ENCODE assay signal across 8 cellular contexts in the genomic region with DNA sequence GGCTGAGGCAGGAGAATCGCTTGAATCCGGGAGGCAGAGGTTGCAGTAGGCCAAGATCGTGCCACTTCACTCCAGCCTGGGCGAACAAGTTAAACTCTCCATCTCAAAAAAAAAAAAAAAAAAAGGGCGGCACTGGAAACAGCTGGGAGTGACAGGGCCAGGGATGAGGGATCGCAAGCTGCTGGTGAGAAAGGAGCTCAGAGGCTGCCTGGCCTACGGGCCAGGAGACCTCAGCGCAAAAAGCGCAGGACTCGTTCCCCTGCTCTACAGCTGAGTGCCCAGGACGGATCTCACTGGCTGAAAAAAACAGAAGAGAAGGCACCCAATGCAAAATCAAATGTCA. TPM values are rescaled to one million over a fixed set of nuclear protein-coding genes. Genes with fewer than 3 reads are reported as not detected.
DNase-seq lines count a peak whose midpoint lies in the region; ATAC-seq and TF ChIP-seq lines count a peak whose summit lies in the region.

No MANE protein-coding gene starts in this region.

- peak overlapping the region; percentile 97 for H3K4me2 ChIP-seq in skeletal muscle satellite cell (ENCODE audit: low read length)

- peaks cover 3% of the 10 kb centered on the region for H3K36me3 ChIP-seq in iPS-15b (ENCODE audit: control insufficient read depth, insufficient read depth, low read length)
- peaks cover 15% of the 10 kb centered on the region for H3K36me3 ChIP-seq in skeletal muscle satellite cell (ENCODE audit: insufficient read depth, low read length)

- H3K4me3 ChIP-seq in LNCaP clone FGC (ENCODE audit: low read depth, low read length) = peak overlapping the region; percentile 73
- peak overlapping the region; percentile 92 for H3K4me3 ChIP-seq in iPS-15b (ENCODE audit: low read depth, low read length)
- H3K4me3 ChIP-seq in skeletal muscle satellite cell (ENCODE audit: low read length) = peak overlapping the region; percentile 91

- H3K27ac ChIP-seq in angular gyrus (ENCODE audit: low read depth, low read length) = peak overlapping the region; percentile 70

- no peak for ATAC-seq in GM18519 (IDR thresholded peaks at IDR 0.05; ENCODE audit: low FRiP score, unreplicated experiment)

- DNase-seq in stimulated activated CD4-positive, alpha-beta T cell treated with anti-CD3 and anti-CD28 coated beads, Interleukin-15, amount 100 ng/mL, for 24 hours = peak; percentile 34
- no peak for DNase-seq in stimulated activated CD4-positive, alpha-beta T cell treated with anti-CD3 and anti-CD28 coated beads, Interleukin-4, amount 100 ng/mL, for 24 hours
- DNase-seq in LNCaP clone FGC (ENCODE audit: low read depth) = peak; percentile 17
- DNase-seq in stimulated activated CD4-positive, alpha-beta T cell treated with anti-CD3 and anti-CD28 coated beads, Interleukin-2, amount 100 ng/mL, for 24 hours = no peak

- H3K9ac ChIP-seq in iPS-15b (ENCODE audit: low read depth, low read length) (peak overlapping the region; percentile 87), skeletal muscle satellite cell (ENCODE audit: low read depth, low read length) (peak overlapping the region; percentile 96)

- H3K4me1 ChIP-seq in iPS-15b (ENCODE audit: control insufficient read depth, insufficient read depth, low read length) (peaks cover 10% of the 10 kb centered on the region), skeletal muscle satellite cell (ENCODE audit: control insufficient read depth, insufficient read depth, low read length) (peaks cover 44% of the 10 kb centered on the region)

- TF ChIP-seq CTCF in LNCaP clone FGC (IDR thresholded peaks at IDR 0.05; ENCODE audit: control insufficient read depth, extremely low read depth, insufficient read depth) = no peak

- no peaks in the 10 kb centered on the region for H3K9me3 ChIP-seq in iPS-15b (ENCODE audit: control insufficient read depth, insufficient read depth, low read length)
- H3K9me3 ChIP-seq in skeletal muscle satellite cell (replicated peaks; ENCODE audit: low read length) = no peaks in the 10 kb centered on the region

- H3K27me3 ChIP-seq in iPS-15b (ENCODE audit: control insufficient read depth, insufficient read depth, low read length) (no peaks in the 10 kb centered on the region), skeletal muscle satellite cell (ENCODE audit: control insufficient read depth, insufficient read depth, low read length) (no peaks in the 10 kb centered on the region)

RNA-seq across cellular contexts. Expression of a gene that starts 0.7 kb away (rescaled TPM):
- 44.3 and 64.1 TPM in 2 replicates for total RNA-seq in skeletal muscle satellite cell (2012; rRNA removed)

Comparison
In these comparisons a context has a peak if more than half of its experiments do, and no peak if none do; other contexts are left out.
1. DNase-seq: peak in stimulated activated CD4-positive, alpha-beta T cell treated with anti-CD3 and anti-CD28 coated beads, Interleukin-15, amount 100 ng/mL, for 24 hours (single experiment) and LNCaP clone FGC (single experiment); none in stimulated activated CD4-positive, alpha-beta T cell treated with anti-CD3 and anti-CD28 coated beads, Interleukin-4, amount 100 ng/mL, for 24 hours (single experiment) and stimulated activated CD4-positive, alpha-beta T cell treated with anti-CD3 and anti-CD28 coated beads, Interleukin-2, amount 100 ng/mL, for 24 hours (0 of 2).
2. Peak in every context shown above with its lines, with median percentiles within 50 percentile points of each other: H3K4me3 ChIP-seq.